In genomic region chr2:138110453-138111083, GRCh38 we compare ENCODE assay signal across 1 cellular context.
TF ChIP-seq lines count a peak whose summit lies in the region.

No MANE protein-coding gene starts in this region.

TF ChIP-seq in HepG2, 621 proteins besides CTCF, POLR2A, EP300 and RAD21 (continued from another document and continues in another):
- TF ChIP-seq, protein P1, sequence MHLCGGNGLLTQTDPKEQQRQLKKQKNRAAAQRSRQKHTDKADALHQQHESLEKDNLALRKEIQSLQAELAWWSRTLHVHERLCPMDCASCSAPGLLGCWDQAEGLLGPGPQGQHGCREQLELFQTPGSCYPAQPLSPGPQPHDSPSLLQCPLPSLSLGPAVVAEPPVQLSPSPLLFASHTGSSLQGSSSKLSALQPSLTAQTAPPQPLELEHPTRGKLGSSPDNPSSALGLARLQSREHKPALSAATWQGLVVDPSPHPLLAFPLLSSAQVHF (CRISPR knock-in tag; IDR thresholded peaks at IDR 0.05) = no peak
- no peak for TF ChIP-seq ZNF792 (CRISPR knock-in tag; IDR thresholded peaks at IDR 0.05)
- TF ChIP-seq RORA (CRISPR knock-in tag; IDR thresholded peaks at IDR 0.05) = no peak
- no peak for TF ChIP-seq ZFP90 (CRISPR knock-in tag; IDR thresholded peaks at IDR 0.05; ENCODE audit: borderline replicate concordance)
- TF ChIP-seq ZSCAN22 (CRISPR knock-in tag; IDR thresholded peaks at IDR 0.05) = no peak
- TF ChIP-seq ZNF275 (CRISPR knock-in tag; IDR thresholded peaks at IDR 0.05; ENCODE audit: borderline replicate concordance) = no peak
- TF ChIP-seq HNRNPLL (IDR thresholded peaks at IDR 0.05; ENCODE audit: low read depth, low read length, poor library complexity, severe bottlenecking) = no peak
- no peak for TF ChIP-seq MED13 (CRISPR knock-in tag; IDR thresholded peaks at IDR 0.05)
- no peak; the same call in 1 of the 2 replicates for TF ChIP-seq ZNF816 (CRISPR knock-in tag; IDR thresholded peaks at IDR 0.05; ENCODE audit: borderline replicate concordance)
- no peak for TF ChIP-seq SNRNP70 (IDR thresholded peaks at IDR 0.05; ENCODE audit: low read depth, low read length)
- no peak for TF ChIP-seq SNAPC5 (CRISPR knock-in tag; IDR thresholded peaks at IDR 0.05; ENCODE audit: borderline replicate concordance)
- TF ChIP-seq, protein P2, sequence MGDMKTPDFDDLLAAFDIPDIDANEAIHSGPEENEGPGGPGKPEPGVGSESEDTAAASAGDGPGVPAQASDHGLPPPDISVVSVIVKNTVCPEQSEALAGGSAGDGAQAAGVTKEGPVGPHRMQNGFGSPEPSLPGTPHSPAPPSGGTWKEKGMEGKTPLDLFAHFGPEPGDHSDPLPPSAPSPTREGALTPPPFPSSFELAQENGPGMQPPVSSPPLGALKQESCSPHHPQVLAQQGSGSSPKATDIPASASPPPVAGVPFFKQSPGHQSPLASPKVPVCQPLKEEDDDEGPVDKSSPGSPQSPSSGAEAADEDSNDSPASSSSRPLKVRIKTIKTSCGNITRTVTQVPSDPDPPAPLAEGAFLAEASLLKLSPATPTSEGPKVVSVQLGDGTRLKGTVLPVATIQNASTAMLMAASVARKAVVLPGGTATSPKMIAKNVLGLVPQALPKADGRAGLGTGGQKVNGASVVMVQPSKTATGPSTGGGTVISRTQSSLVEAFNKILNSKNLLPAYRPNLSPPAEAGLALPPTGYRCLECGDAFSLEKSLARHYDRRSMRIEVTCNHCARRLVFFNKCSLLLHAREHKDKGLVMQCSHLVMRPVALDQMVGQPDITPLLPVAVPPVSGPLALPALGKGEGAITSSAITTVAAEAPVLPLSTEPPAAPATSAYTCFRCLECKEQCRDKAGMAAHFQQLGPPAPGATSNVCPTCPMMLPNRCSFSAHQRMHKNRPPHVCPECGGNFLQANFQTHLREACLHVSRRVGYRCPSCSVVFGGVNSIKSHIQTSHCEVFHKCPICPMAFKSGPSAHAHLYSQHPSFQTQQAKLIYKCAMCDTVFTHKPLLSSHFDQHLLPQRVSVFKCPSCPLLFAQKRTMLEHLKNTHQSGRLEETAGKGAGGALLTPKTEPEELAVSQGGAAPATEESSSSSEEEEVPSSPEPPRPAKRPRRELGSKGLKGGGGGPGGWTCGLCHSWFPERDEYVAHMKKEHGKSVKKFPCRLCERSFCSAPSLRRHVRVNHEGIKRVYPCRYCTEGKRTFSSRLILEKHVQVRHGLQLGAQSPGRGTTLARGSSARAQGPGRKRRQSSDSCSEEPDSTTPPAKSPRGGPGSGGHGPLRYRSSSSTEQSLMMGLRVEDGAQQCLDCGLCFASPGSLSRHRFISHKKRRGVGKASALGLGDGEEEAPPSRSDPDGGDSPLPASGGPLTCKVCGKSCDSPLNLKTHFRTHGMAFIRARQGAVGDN (CRISPR knock-in tag; IDR thresholded peaks at IDR 0.05) = no peak
- TF ChIP-seq ZNF850 (CRISPR knock-in tag; conservative IDR thresholded peaks at IDR 0.05) = no peak
- TF ChIP-seq MED8 (CRISPR knock-in tag; IDR thresholded peaks at IDR 0.05; ENCODE audit: insufficient replicate concordance) = no peak
- peak; percentile 85; the same call in 1 of the 2 replicates for TF ChIP-seq THRA (CRISPR knock-in tag; IDR thresholded peaks at IDR 0.05; ENCODE audit: borderline replicate concordance)
- TF ChIP-seq ZNF296 (CRISPR knock-in tag; conservative IDR thresholded peaks at IDR 0.05) = no peak
- TF ChIP-seq KDM5A (IDR thresholded peaks at IDR 0.05; ENCODE audit: borderline replicate concordance, low read length) = no peak
- no peak for TF ChIP-seq ZNF543 (CRISPR knock-in tag; IDR thresholded peaks at IDR 0.05)
- TF ChIP-seq MBD4 (IDR thresholded peaks at IDR 0.05; ENCODE audit: borderline replicate concordance, low read length) = peak; percentile 90; the same call in 1 of the 2 replicates
- no peak for TF ChIP-seq ZBTB38 (CRISPR knock-in tag; IDR thresholded peaks at IDR 0.05)
- peak; percentile 86; the same call in 1 of the 2 replicates for TF ChIP-seq ZNF878 (CRISPR knock-in tag; IDR thresholded peaks at IDR 0.05)
- no peak for TF ChIP-seq ZNF280B (CRISPR knock-in tag; IDR thresholded peaks at IDR 0.05; ENCODE audit: borderline replicate concordance)
- no peak for TF ChIP-seq POLR2G (IDR thresholded peaks at IDR 0.05; ENCODE audit: low read depth, low read length)
- TF ChIP-seq DR1 (CRISPR knock-in tag; IDR thresholded peaks at IDR 0.05) = no peak
- TF ChIP-seq KLF12 (CRISPR knock-in tag; IDR thresholded peaks at IDR 0.05; ENCODE audit: borderline replicate concordance) = no peak
- TF ChIP-seq, protein P3, sequence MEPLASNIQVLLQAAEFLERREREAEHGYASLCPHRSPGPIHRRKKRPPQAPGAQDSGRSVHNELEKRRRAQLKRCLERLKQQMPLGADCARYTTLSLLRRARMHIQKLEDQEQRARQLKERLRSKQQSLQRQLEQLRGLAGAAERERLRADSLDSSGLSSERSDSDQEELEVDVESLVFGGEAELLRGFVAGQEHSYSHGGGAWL (CRISPR knock-in tag; IDR thresholded peaks at IDR 0.05) = no peak
- TF ChIP-seq MBNL3 (CRISPR knock-in tag; conservative IDR thresholded peaks at IDR 0.05) = no peak
- TF ChIP-seq ZNF136 (CRISPR knock-in tag; IDR thresholded peaks at IDR 0.05; ENCODE audit: low read depth) = 0 out of 2 replicates have a peak, but pooled peaks have one; percentile 51
- TF ChIP-seq ZNF670 (CRISPR knock-in tag; IDR thresholded peaks at IDR 0.05; ENCODE audit: borderline replicate concordance) = peak; percentile 74; the same call in 1 of the 2 replicates
- no peak for TF ChIP-seq PAX8 (CRISPR knock-in tag; IDR thresholded peaks at IDR 0.05; ENCODE audit: borderline replicate concordance)
- TF ChIP-seq TP53 (CRISPR knock-in tag; conservative IDR thresholded peaks at IDR 0.05) = no peak
- no peak for TF ChIP-seq U2AF1 (optimal IDR thresholded peaks at IDR 0.05; ENCODE audit: low read depth, low read length)
- peak; percentile 57; the same call in 1 of the 2 replicates for TF ChIP-seq IRF2 (CRISPR knock-in tag; IDR thresholded peaks at IDR 0.05)
- TF ChIP-seq ZBTB10 (CRISPR knock-in tag; IDR thresholded peaks at IDR 0.05; ENCODE audit: borderline replicate concordance) = no peak
- TF ChIP-seq SIN3A (IDR thresholded peaks at IDR 0.05; ENCODE audit: borderline replicate concordance, low read depth, low read length) = no peak
- no peak for TF ChIP-seq ZSCAN12 (CRISPR knock-in tag; IDR thresholded peaks at IDR 0.05)
- TF ChIP-seq ZNF12 (CRISPR knock-in tag; IDR thresholded peaks at IDR 0.05) = peak; percentile 81; the same call in 1 of the 2 replicates
- no peak for TF ChIP-seq SPEN (CRISPR knock-in tag; IDR thresholded peaks at IDR 0.05; ENCODE audit: low read depth)
- TF ChIP-seq, protein P4, sequence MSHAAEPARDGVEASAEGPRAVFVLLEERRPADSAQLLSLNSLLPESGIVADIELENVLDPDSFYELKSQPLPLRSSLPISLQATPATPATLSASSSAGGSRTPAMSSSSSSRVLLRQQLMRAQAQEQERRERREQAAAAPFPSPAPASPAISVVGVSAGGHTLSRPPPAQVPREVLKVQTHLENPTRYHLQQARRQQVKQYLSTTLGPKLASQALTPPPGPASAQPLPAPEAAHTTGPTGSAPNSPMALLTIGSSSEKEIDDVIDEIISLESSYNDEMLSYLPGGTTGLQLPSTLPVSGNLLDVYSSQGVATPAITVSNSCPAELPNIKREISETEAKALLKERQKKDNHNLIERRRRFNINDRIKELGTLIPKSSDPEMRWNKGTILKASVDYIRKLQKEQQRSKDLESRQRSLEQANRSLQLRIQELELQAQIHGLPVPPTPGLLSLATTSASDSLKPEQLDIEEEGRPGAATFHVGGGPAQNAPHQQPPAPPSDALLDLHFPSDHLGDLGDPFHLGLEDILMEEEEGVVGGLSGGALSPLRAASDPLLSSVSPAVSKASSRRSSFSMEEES (CRISPR knock-in tag; IDR thresholded peaks at IDR 0.05) = peak; percentile 47; the same call in 1 of the 2 replicates
- TF ChIP-seq, protein P5, sequence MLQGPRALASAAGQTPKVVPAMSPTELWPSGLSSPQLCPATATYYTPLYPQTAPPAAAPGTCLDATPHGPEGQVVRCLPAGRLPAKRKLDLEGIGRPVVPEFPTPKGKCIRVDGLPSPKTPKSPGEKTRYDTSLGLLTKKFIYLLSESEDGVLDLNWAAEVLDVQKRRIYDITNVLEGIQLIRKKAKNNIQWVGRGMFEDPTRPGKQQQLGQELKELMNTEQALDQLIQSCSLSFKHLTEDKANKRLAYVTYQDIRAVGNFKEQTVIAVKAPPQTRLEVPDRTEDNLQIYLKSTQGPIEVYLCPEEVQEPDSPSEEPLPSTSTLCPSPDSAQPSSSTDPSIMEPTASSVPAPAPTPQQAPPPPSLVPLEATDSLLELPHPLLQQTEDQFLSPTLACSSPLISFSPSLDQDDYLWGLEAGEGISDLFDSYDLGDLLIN (CRISPR knock-in tag; IDR thresholded peaks at IDR 0.05; ENCODE audit: borderline replicate concordance) = no peak
- no peak for TF ChIP-seq ZNF788 (CRISPR knock-in tag; IDR thresholded peaks at IDR 0.05; ENCODE audit: borderline replicate concordance)
- no peak for TF ChIP-seq CEBPZ (IDR thresholded peaks at IDR 0.05; ENCODE audit: low read length)
